In genomic region chr9:137406085-137406773, GRCh38 we compare ENCODE assay signal across 1 cellular context.
TF ChIP-seq lines count a peak whose summit lies in the region.

No MANE protein-coding gene starts in this region.

TF ChIP-seq in IMR-90, 13 proteins besides CTCF, POLR2A, EP300 and RAD21 (continued from another document):
- TF ChIP-seq RFX5 (IDR thresholded peaks at IDR 0.05; ENCODE audit: low read depth, low read length) (no peak), MXI1 (IDR thresholded peaks at IDR 0.05; ENCODE audit: borderline replicate concordance, low read depth, low read length) (no peak), RCOR1 (IDR thresholded peaks at IDR 0.05; ENCODE audit: insufficient replicate concordance, low read length) (no peak), CEBPB (IDR thresholded peaks at IDR 0.05; ENCODE audit: low read depth, low read length) (no peak), NFE2L2 (IDR thresholded peaks at IDR 0.05; ENCODE audit: low read depth, low read length) (no peak), BHLHE40 (IDR thresholded peaks at IDR 0.05; ENCODE audit: low read depth, low read length) (no peak), MAZ (IDR thresholded peaks at IDR 0.05; ENCODE audit: borderline replicate concordance, low read depth, low read length) (no peak), SMC3 (IDR thresholded peaks at IDR 0.05; ENCODE audit: low read depth, low read length) (no peak), CHD1 (IDR thresholded peaks at IDR 0.05; ENCODE audit: low read depth, low read length) (no peak)
- TF ChIP-seq, protein P1, sequence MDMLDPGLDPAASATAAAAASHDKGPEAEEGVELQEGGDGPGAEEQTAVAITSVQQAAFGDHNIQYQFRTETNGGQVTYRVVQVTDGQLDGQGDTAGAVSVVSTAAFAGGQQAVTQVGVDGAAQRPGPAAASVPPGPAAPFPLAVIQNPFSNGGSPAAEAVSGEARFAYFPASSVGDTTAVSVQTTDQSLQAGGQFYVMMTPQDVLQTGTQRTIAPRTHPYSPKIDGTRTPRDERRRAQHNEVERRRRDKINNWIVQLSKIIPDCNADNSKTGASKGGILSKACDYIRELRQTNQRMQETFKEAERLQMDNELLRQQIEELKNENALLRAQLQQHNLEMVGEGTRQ (IDR thresholded peaks at IDR 0.05; ENCODE audit: low read depth, low read length): no peak
